8 cellular contexts compared by ENCODE assay signal in the genomic region with DNA sequence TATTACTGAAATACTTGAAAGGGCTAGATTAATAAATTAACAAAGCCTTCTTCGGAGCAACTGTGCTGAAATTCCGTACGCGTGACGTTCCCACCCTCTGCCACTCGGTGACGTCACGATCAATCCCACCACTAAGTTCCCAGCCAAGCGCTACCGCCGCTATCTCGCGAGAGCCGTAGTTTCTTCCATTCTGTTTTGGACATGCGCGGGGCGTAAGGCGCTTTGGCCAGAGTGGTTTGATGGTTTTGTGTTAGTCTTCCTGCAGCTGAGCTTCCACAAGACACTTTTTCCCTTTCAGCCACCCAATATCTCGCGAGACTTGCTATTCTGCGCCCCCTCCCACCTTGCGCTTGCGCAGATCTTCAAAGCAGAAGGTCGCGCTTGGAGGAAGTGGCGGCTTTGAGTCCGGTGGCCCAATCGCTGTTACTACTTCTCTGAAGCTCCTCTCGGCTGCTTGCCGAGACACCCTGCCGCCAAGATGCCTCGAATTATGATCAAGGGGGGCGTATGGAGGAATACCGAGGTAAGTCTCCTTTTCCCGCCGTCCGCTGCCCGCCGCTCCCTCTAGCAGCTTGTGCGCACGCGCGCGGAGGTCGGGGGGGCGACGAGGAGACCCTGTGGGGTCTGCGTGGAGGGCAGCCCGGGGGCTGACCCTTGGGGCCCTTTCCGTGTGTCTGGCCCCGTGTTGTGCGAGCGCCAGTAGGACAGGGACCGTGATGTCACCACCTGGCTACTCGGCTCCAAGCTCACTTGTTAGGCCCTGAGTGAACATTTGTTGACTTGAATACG. TPM values are rescaled to one million over a fixed set of nuclear protein-coding genes. Genes with fewer than 3 reads are reported as not detected.
DNase-seq lines count a peak whose midpoint lies in the region; ATAC-seq and TF ChIP-seq lines count a peak whose summit lies in the region.

A gene (plus strand): TSS at position 361 of the 789 bp plus-strand sequence. CDS start 118 bp downstream, at position 479.

- H3K4me1 Mint-ChIP-seq in CD14-positive monocyte: peaks cover 34% of the 10 kb centered on the region
- H3K4me1 Mint-ChIP-seq in activated CD4-positive, alpha-beta memory T cell treated with anti-CD3 and anti-CD28 coated beads for 36 hours (ENCODE audit: low read depth): peaks cover 31% of the 10 kb centered on the region

- POLR2A ChIA-PET in activated CD4-positive, alpha-beta memory T cell treated with anti-CD3 and anti-CD28 coated beads for 36 hours (lab: Charles Lee): interaction anchor here (0.9 to 1.8 kb wide), 7 partner anchors 8 to 140 kb away, joined by 3 to 6 read pairs (median 3); a partner anchor contains a TSS

- H3K4me1 ChIP-seq in liver (ENCODE audit: control insufficient read depth in 4 of 4, insufficient read depth in 4 of 4, low read length in 3 of 4): peaks cover 0 to 44% (median 30%) of the 10 kb centered on the region in 4 donors

- no peaks in the 10 kb centered on the region for H3K9me3 ChIP-seq in liver (ENCODE audit: control insufficient read depth in 4 of 4, low read length in 3 of 4)

- peaks cover 0 to 2% (median 0%) of the 10 kb centered on the region in 7 donors for H3K9me3 Mint-ChIP-seq in CD14-positive monocyte
- H3K9me3 Mint-ChIP-seq in activated CD4-positive, alpha-beta memory T cell treated with anti-CD3 and anti-CD28 coated beads for 36 hours: no peaks in the 10 kb centered on the region

- peak within 1 kb of the TSS; percentile 96 to 99 (median 99) for H3K27ac Mint-ChIP-seq in CD14-positive monocyte
- peak within 1 kb of the TSS; percentile 94 for H3K27ac Mint-ChIP-seq in activated CD4-positive, alpha-beta memory T cell treated with anti-CD3 and anti-CD28 coated beads for 36 hours

- peak within 1 kb of the TSS; percentile 94 for H3K4me3 Mint-ChIP-seq in CD14-positive monocyte
- H3K4me3 Mint-ChIP-seq in activated CD4-positive, alpha-beta memory T cell treated with anti-CD3 and anti-CD28 coated beads for 36 hours: peak within 1 kb of the TSS; percentile 89

- DNase-seq in CD14-positive monocyte (ENCODE audit: low spot score): peak; percentile 95
- DNase-seq in NCI-H82 treated with DMSO at 0.1 percent for 48 hours (lab: John Stamatoyannopoulos, UW; ENCODE audit: unreplicated experiment): peak; percentile 99
- peak; percentile 95 for DNase-seq in activated CD4-positive, alpha-beta memory T cell treated with anti-CD3 and anti-CD28 coated beads for 36 hours
- DNase-seq in dorsolateral prefrontal cortex: peak; percentile 77 to 96 (median 93)
- DNase-seq in stimulated activated CD4-positive, alpha-beta T cell treated with anti-CD3 and anti-CD28 coated beads, Interleukin-4, amount 100 ng/mL, for 24 hours: peak; percentile 94

- H3K36me3 ChIP-seq in liver (ENCODE audit: control insufficient read depth in 4 of 4, insufficient read depth in 3 of 4, low read depth in 1 of 4, low read length in 3 of 4): peaks cover 0 to 11% (median 7%) of the 10 kb centered on the region in 4 donors

- TF ChIP-seq CTCF in CD14-positive monocyte (IDR thresholded peaks at IDR 0.05) (no peak), dorsolateral prefrontal cortex (IDR thresholded peaks at IDR 0.05 in 54 of 56, conservative IDR thresholded peaks at IDR 0.05 in 2 of 56; ENCODE audit: low read depth in 1 of 56, partially characterized antibody in 56 of 56) (peak in 25 of 56 donors; percentile 6 to 43 (median 28)), liver (IDR thresholded peaks at IDR 0.05; ENCODE audit: low read depth, low read length, missing input control) (no peak)

- H3K9ac ChIP-seq in liver (ENCODE audit: low read depth in 1 of 2, low read length in 2 of 2): peak within 1 kb of the TSS; percentile 99 to 100

- CTCF ChIA-PET in activated CD4-positive, alpha-beta memory T cell treated with anti-CD3 and anti-CD28 coated beads for 36 hours (lab: Charles Lee): interaction anchor here (1.0 to 1.7 kb wide), 4 partner anchors 44 to 121 kb away, joined by 3 to 4 read pairs (median 4); a partner anchor contains a TSS

- TF ChIP-seq RAD21 in liver (IDR thresholded peaks at IDR 0.05): no peak

- peak; percentile 81 for ATAC-seq in GM19397 (IDR thresholded peaks at IDR 0.05; ENCODE audit: unreplicated experiment)
- peak; percentile 90 for ATAC-seq in HG03571 (IDR thresholded peaks at IDR 0.05; ENCODE audit: unreplicated experiment)

- peaks cover 31 to 32% of the 10 kb centered on the region in 2 donors for H3K36me3 Mint-ChIP-seq in CD14-positive monocyte
- H3K36me3 Mint-ChIP-seq in activated CD4-positive, alpha-beta memory T cell treated with anti-CD3 and anti-CD28 coated beads for 36 hours: peaks cover 15% of the 10 kb centered on the region

- intact Hi-C loops in CD14-positive monocyte (cut with micrococcal nuclease) (loop anchor here in 1 of 2 donors (5.0 kb wide), 1 partner anchor 120 kb away; a partner anchor contains a TSS), dorsolateral prefrontal cortex (cut with DNase I) (loop anchor here in 1 of 2 donors (5.0 kb wide), 1 partner anchor 120 kb away; a partner anchor contains a TSS)
- intact Hi-C loops in activated CD4-positive, alpha-beta memory T cell treated with anti-CD3 and anti-CD28 coated beads for 36 hours (cut with micrococcal nuclease): loop anchor here (1.0 to 10.0 kb wide), 2 partner anchors 122 to 987 kb away; a partner anchor contains a TSS

- under 1% methylated on average over 56 of the region's 56 CpGs for WGBS in liver

- H3K27ac ChIP-seq in dorsolateral prefrontal cortex: peak within 1 kb of the TSS; percentile 51 to 99 (median 96)
- peak within 1 kb of the TSS; percentile 100 for H3K27ac ChIP-seq in liver (ENCODE audit: low read depth in 1 of 2, low read length in 2 of 2)

- H3K4me3 ChIP-seq in dorsolateral prefrontal cortex (peak within 1 kb of the TSS; percentile 51 to 100 (median 90)), liver (ENCODE audit: low read depth in 1 of 3, low read length in 3 of 3) (peak within 1 kb of the TSS; percentile 61 to 95 (median 94))

- H3K27me3 Mint-ChIP-seq in CD14-positive monocyte (ENCODE audit: low read depth in 3 of 3): no peaks in the 10 kb centered on the region
- H3K27me3 Mint-ChIP-seq in activated CD4-positive, alpha-beta memory T cell treated with anti-CD3 and anti-CD28 coated beads for 36 hours: no peaks in the 10 kb centered on the region

- no peaks in the 10 kb centered on the region for H3K27me3 ChIP-seq in dorsolateral prefrontal cortex
- H3K27me3 ChIP-seq in liver (ENCODE audit: control insufficient read depth in 4 of 4, insufficient read depth in 4 of 4, low read length in 3 of 4): no peaks in the 10 kb centered on the region

TF ChIP-seq in liver, 16 proteins besides CTCF, POLR2A, EP300 and RAD21 (continues in another document):
- TF ChIP-seq, protein P1, sequence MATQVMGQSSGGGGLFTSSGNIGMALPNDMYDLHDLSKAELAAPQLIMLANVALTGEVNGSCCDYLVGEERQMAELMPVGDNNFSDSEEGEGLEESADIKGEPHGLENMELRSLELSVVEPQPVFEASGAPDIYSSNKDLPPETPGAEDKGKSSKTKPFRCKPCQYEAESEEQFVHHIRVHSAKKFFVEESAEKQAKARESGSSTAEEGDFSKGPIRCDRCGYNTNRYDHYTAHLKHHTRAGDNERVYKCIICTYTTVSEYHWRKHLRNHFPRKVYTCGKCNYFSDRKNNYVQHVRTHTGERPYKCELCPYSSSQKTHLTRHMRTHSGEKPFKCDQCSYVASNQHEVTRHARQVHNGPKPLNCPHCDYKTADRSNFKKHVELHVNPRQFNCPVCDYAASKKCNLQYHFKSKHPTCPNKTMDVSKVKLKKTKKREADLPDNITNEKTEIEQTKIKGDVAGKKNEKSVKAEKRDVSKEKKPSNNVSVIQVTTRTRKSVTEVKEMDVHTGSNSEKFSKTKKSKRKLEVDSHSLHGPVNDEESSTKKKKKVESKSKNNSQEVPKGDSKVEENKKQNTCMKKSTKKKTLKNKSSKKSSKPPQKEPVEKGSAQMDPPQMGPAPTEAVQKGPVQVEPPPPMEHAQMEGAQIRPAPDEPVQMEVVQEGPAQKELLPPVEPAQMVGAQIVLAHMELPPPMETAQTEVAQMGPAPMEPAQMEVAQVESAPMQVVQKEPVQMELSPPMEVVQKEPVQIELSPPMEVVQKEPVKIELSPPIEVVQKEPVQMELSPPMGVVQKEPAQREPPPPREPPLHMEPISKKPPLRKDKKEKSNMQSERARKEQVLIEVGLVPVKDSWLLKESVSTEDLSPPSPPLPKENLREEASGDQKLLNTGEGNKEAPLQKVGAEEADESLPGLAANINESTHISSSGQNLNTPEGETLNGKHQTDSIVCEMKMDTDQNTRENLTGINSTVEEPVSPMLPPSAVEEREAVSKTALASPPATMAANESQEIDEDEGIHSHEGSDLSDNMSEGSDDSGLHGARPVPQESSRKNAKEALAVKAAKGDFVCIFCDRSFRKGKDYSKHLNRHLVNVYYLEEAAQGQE (IDR thresholded peaks at IDR 0.05): peak; percentile 57
- TF ChIP-seq EGR1 (IDR thresholded peaks at IDR 0.05; ENCODE audit: low read depth in 2 of 2): peak in 1 of 2 donors; percentile 46
- TF ChIP-seq HNF4A (conservative IDR thresholded peaks at IDR 0.05): no peak
- no peak for TF ChIP-seq FOXA2 (IDR thresholded peaks at IDR 0.05)
- TF ChIP-seq, protein P2, sequence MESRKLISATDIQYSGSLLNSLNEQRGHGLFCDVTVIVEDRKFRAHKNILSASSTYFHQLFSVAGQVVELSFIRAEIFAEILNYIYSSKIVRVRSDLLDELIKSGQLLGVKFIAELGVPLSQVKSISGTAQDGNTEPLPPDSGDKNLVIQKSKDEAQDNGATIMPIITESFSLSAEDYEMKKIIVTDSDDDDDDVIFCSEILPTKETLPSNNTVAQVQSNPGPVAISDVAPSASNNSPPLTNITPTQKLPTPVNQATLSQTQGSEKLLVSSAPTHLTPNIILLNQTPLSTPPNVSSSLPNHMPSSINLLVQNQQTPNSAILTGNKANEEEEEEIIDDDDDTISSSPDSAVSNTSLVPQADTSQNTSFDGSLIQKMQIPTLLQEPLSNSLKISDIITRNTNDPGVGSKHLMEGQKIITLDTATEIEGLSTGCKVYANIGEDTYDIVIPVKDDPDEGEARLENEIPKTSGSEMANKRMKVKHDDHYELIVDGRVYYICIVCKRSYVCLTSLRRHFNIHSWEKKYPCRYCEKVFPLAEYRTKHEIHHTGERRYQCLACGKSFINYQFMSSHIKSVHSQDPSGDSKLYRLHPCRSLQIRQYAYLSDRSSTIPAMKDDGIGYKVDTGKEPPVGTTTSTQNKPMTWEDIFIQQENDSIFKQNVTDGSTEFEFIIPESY (IDR thresholded peaks at IDR 0.05): peak; percentile 100
- peak in 1 of 2 donors; percentile 52 for TF ChIP-seq GABPA (IDR thresholded peaks at IDR 0.05 in 1 of 2, conservative IDR thresholded peaks at IDR 0.05 in 1 of 2)
- no peak for TF ChIP-seq NR2F2 (IDR thresholded peaks at IDR 0.05)
- TF ChIP-seq FOXA1 (IDR thresholded peaks at IDR 0.05): no peak
- peak; percentile 19 to 69 for TF ChIP-seq JUND (IDR thresholded peaks at IDR 0.05)
- no peak for TF ChIP-seq HNF4G (IDR thresholded peaks at IDR 0.05)
- TF ChIP-seq TAF1 (conservative IDR thresholded peaks at IDR 0.05): peak; percentile 59

RNA-seq across cellular contexts. Expression of the gene that starts here (rescaled TPM):
- polyA plus RNA-seq in CD14-positive monocyte (10 to 100 TPM in 1 of 2 donors, 1 to 10 TPM in 1; 7.4 to 10.2 TPM), liver (1 to 10 TPM; 5.4 to 9.8 TPM)
- total RNA-seq in activated CD4-positive, alpha-beta memory T cell treated with anti-CD3 and anti-CD28 coated beads for 36 hours: 10 to 100 TPM; 24.0 to 24.3 TPM
- total RNA-seq in dorsolateral prefrontal cortex (10 to 100 TPM; 13.5 to 25.8 (median 20.7) TPM), liver (10 to 100 TPM; 12.2 to 12.3 TPM)

Comparison
In these comparisons a context has a peak if more than half of its experiments do, and no peak if none do; other contexts are left out.
1. Peak in every context shown above with its lines: DNase-seq, ATAC-seq, H3K4me3 ChIP-seq and H3K27ac ChIP-seq.